ENCODE assay signal across 1 cellular context in the genomic region with DNA sequence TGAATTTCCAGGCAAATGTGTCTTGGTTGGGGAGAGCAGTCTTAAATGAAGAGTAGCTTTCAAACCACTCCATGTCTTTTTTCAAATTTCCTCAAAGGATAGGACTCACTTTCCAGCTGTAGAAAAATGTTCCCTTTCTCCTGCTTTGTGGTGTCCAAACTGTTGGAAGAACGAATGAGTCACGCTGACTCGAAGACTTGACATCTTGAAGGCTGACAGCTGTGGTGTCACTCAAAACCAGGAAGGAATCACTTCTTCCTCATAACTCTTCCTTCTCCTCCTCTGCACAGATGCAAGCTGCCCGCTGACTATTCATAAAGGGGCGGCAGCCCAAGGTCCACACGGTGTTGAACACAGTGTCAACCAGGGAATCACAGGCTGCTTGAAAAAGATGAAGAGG.
TF ChIP-seq lines count a peak whose summit lies in the region.

No MANE protein-coding gene starts in this region.

TF ChIP-seq in HepG2, 621 proteins besides CTCF, POLR2A, EP300 and RAD21:
- TF ChIP-seq ZNF567 (CRISPR knock-in tag; IDR thresholded peaks at IDR 0.05; ENCODE audit: borderline replicate concordance), result no peak
